30 cellular contexts compared by ENCODE assay signal in genomic region chr4:177737387-177737965, GRCh38.
DNase-seq lines count a peak whose midpoint lies in the region; ATAC-seq, FAIRE-seq and TF ChIP-seq lines count a peak whose summit lies in the region.
"Had no signal": no experiment of that assay in that cellular context is flagged by ENCODE, and none has a peak within 500 bp of the region (broad histone marks: within the 10 kb centered on the region; RNA-seq: fewer than 3 reads in every experiment).

No MANE protein-coding gene starts in this region.

- H3K9ac ChIP-seq in adipocyte (ENCODE audit: low read length), result no peak overlapping the region
- H3K9ac ChIP-seq in keratinocyte (ENCODE audit: control insufficient read depth, extremely low read depth, insufficient read depth, low read length), result no peak overlapping the region

- DNase-seq in ELR (ENCODE audit: low read depth), result peak; percentile 67
- DNase-seq in adipocyte (ENCODE audit: low read depth), result peak; percentile 30
- DNase-seq in keratinocyte (ENCODE audit: low read depth, low spot score), result no peak
- no peak for DNase-seq in NCI-H526 (lab: John Stamatoyannopoulos, UW)
- no peak for DNase-seq in NCI-H1694 treated with DMSO at 0.1 percent for 48 hours (lab: John Stamatoyannopoulos, UW)
- DNase-seq in NCI-H146 (lab: John Stamatoyannopoulos, UW), result no peak
- DNase-seq: activated CD4-positive, alpha-beta T cell treated with anti-CD3 and anti-CD28 coated beads for 4 hours; activated naive CD4-positive, alpha-beta T cell treated with anti-CD3 and anti-CD28 coated beads, Interleukin-2, amount 50 U/mL, for 16 hours; amygdala; CD4-positive, alpha-beta T cell; hippocampal formation; NCI-H446 treated with DMSO at 0.1 percent for 48 hours; NCI-H82; RPMI8226; stimulated activated CD4-positive, alpha-beta T cell treated with anti-CD3 and anti-CD28 coated beads, Interleukin-2, amount 100 ng/mL, for 48 hours; stimulated activated naive CD8-positive, alpha-beta T cell treated with anti-CD3 and anti-CD28 coated beads, Interleukin-15, amount 100 ng/mL, for 72 hours; T1000; WERI-Rb-1 had no signal

- H3K27me3 ChIP-seq in adipocyte (replicated peaks; ENCODE audit: control insufficient read depth, insufficient read depth, low read length) (no peaks in the 10 kb centered on the region), keratinocyte (ENCODE audit: control insufficient read depth, extremely low read depth, insufficient read depth, low read length) (no peaks in the 10 kb centered on the region)
- H3K27me3 ChIP-seq: neutrophil, SJSA1 had no signal

- H3K4me3 ChIP-seq in adipocyte (ENCODE audit: low read length) (no peak overlapping the region), keratinocyte (ENCODE audit: control insufficient read depth in 2 of 3, extremely low read depth in 1 of 3, insufficient read depth in 2 of 3, low read depth in 1 of 3, low read length in 3 of 3) (no peak overlapping the region)
- H3K4me3 ChIP-seq: A549, prostate gland, SJSA1, thoracic aorta had no signal

- H4K20me1 ChIP-seq in keratinocyte (ENCODE audit: control insufficient read depth, extremely low read depth, insufficient read depth, low read length), result no peaks in the 10 kb centered on the region

- peak; percentile 77 for FAIRE-seq in keratinocyte (lab: Jason Lieb, UNC)
- FAIRE-seq: A549, endothelial cell of umbilical vein, urothelium cell line had no signal

- no peak overlapping the region for H3K27ac ChIP-seq in keratinocyte (ENCODE audit: control insufficient read depth, insufficient read depth, low read length)
- H3K27ac ChIP-seq: A549, neutrophil, prostate gland, SJSA1, thoracic aorta, WERI-Rb-1 had no signal

- H3K4me2 ChIP-seq in keratinocyte (ENCODE audit: control insufficient read depth, extremely low read depth, insufficient read depth, low read depth, low read length), result no peak overlapping the region
- H3K4me2 ChIP-seq: A549 had no signal

- H3K4me1 ChIP-seq in adipocyte (ENCODE audit: control insufficient read depth, insufficient read depth, low read length), result no peaks in the 10 kb centered on the region
- H3K4me1 ChIP-seq in keratinocyte (ENCODE audit: control insufficient read depth, extremely low read depth, insufficient read depth, low read length), result peaks cover 17% of the 10 kb centered on the region
- H3K4me1 ChIP-seq: A549, prostate gland, SJSA1 had no signal

- no peaks in the 10 kb centered on the region for H3K79me2 ChIP-seq in keratinocyte (ENCODE audit: control insufficient read depth, insufficient read depth, low read length)

- no peaks in the 10 kb centered on the region for H3K9me1 ChIP-seq in keratinocyte (ENCODE audit: control insufficient read depth, extremely low read depth, insufficient read depth, low read length)

- no peaks in the 10 kb centered on the region for H3K36me3 ChIP-seq in adipocyte (ENCODE audit: control insufficient read depth, insufficient read depth, low read length, severe bottlenecking)
- H3K36me3 ChIP-seq in keratinocyte (ENCODE audit: control insufficient read depth in 2 of 2, extremely low read depth in 1 of 2, insufficient read depth in 2 of 2, low read length in 2 of 2), result no peaks in the 10 kb centered on the region
- H3K36me3 ChIP-seq: neutrophil, prostate gland, SJSA1, thoracic aorta, WERI-Rb-1 had no signal

- H2AFZ ChIP-seq in keratinocyte (ENCODE audit: control insufficient read depth, low read length), result peak overlapping the region; percentile 2

- ATAC-seq in HG02885 (IDR thresholded peaks at IDR 0.05; ENCODE audit: poor library complexity, unreplicated experiment) (peak; percentile 60), GM18519 (IDR thresholded peaks at IDR 0.05; ENCODE audit: low FRiP score, unreplicated experiment) (no peak)
- ATAC-seq: A549; activated T-helper 17 cell treated with anti-CD3 and anti-CD28 coated beads, Interleukin-2, amount 50 U/mL, for 72 hours; HCT116; sciatic nerve; stimulated activated naive CD8-positive, alpha-beta T cell treated with anti-CD3 and anti-CD28 coated beads, Interleukin-15, amount 100 ng/mL, for 72 hours had no signal

- TF ChIP-seq CTCF in keratinocyte (optimal IDR thresholded peaks at IDR 0.05 in 1 of 3, IDR thresholded peaks at IDR 0.05 in 1 of 3, conservative IDR thresholded peaks at IDR 0.05 in 1 of 3; ENCODE audit: extremely low read depth in 1 of 3, insufficient read depth in 2 of 3, low read length in 3 of 3), result no peak

- dilution Hi-C loops in keratinocyte (cut with MboI; ENCODE audit: extremely low pct_ligation_motif_present, low sequenced_read_pairs), result no loop called here

- H3K9me3 ChIP-seq in adipocyte (ENCODE audit: control insufficient read depth, low read length) (no peaks in the 10 kb centered on the region), keratinocyte (ENCODE audit: control insufficient read depth, low read depth, low read length) (no peaks in the 10 kb centered on the region)
- H3K9me3 ChIP-seq: A549, neutrophil, prostate gland, SJSA1, thoracic aorta had no signal

Comparison
In these comparisons a context has a peak if more than half of its experiments do, and no peak if none do; other contexts are left out.
1. DNase-seq: peak in ELR (single experiment) and adipocyte (single experiment); none in keratinocyte (single experiment), NCI-H526 (0 of 2), NCI-H1694 treated with DMSO at 0.1 percent for 48 hours (single experiment) and NCI-H146 (single experiment).